In genomic region chr19:18637644-18638630, GRCh38 we compare ENCODE assay signal across 8 cellular contexts. TPM values are rescaled to one million over a fixed set of nuclear protein-coding genes. Genes with fewer than 3 reads are reported as not detected.
DNase-seq lines count a peak whose midpoint lies in the region; ATAC-seq and TF ChIP-seq lines count a peak whose summit lies in the region.

No MANE protein-coding gene starts in this region.

- no peak for ATAC-seq in activated naive CD8-positive, alpha-beta T cell treated with anti-CD3 and anti-CD28 coated beads, Interleukin-2, amount 10 ng/mL, durations not matched to agents 7 days and 5 days (ENCODE audit: low read depth)
- no peak for ATAC-seq in HG02610 (IDR thresholded peaks at IDR 0.05; ENCODE audit: unreplicated experiment)

- peaks cover 0 to 2% (median 0%) of the 10 kb centered on the region in 3 donors for H3K36me3 Mint-ChIP-seq in CD8-positive, alpha-beta memory T cell
- peaks cover 2% of the 10 kb centered on the region for H3K36me3 Mint-ChIP-seq in activated naive CD8-positive, alpha-beta T cell treated with anti-CD3 and anti-CD28 coated beads, Interleukin-2, amount 10 ng/mL, durations not matched to agents 7 days and 5 days

- POLR2A ChIA-PET in CD8-positive, alpha-beta memory T cell (lab: Charles Lee): no interaction called here
- POLR2A ChIA-PET in activated naive CD8-positive, alpha-beta T cell treated with anti-CD3 and anti-CD28 coated beads, Interleukin-2, amount 10 ng/mL, durations not matched to agents 7 days and 5 days (lab: Charles Lee): no interaction called here

- H3K4me3 ChIP-seq in CD8-positive, alpha-beta memory T cell (ENCODE audit: low read length): peak overlapping the region; percentile 83
- H3K4me3 ChIP-seq in tibial artery: peak overlapping the region; percentile 79 to 82

- no peaks in the 10 kb centered on the region for H3K9me3 Mint-ChIP-seq in CD8-positive, alpha-beta memory T cell
- H3K9me3 Mint-ChIP-seq in activated naive CD8-positive, alpha-beta T cell treated with anti-CD3 and anti-CD28 coated beads, Interleukin-2, amount 10 ng/mL, durations not matched to agents 7 days and 5 days: no peaks in the 10 kb centered on the region

- no peak for DNase-seq in CD8-positive, alpha-beta memory T cell
- DNase-seq in HT-29 (ENCODE audit: low spot score) (peak; percentile 46), left kidney (ENCODE audit: low read depth, low spot score) (peak; percentile 51), tibial artery (no peak), cerebellar nuclear complex (lab: John Stamatoyannopoulos, UW) (no peak)
- no peak for DNase-seq in activated naive CD8-positive, alpha-beta T cell treated with anti-CD3 and anti-CD28 coated beads, Interleukin-2, amount 10 ng/mL, durations not matched to agents 7 days and 5 days
- no peak for DNase-seq in activated CD4-positive, CD25-positive, alpha-beta regulatory T cell treated with anti-CD3 and anti-CD28 coated beads, Interleukin-2, amount 50 U/mL, for 72 hours

- peaks cover 19% of the 10 kb centered on the region for H3K4me1 ChIP-seq in CD8-positive, alpha-beta memory T cell (ENCODE audit: insufficient read depth, low read length)
- H3K4me1 ChIP-seq in tibial artery: peaks cover 0 to 34% (median 16%) of the 10 kb centered on the region in 4 donors

- intact Hi-C loops in tibial artery (cut with DNase I; ENCODE audit: low total_unique reads): no loop called here

- peaks cover 25 to 41% (median 41%) of the 10 kb centered on the region in 3 donors for H3K4me1 Mint-ChIP-seq in CD8-positive, alpha-beta memory T cell
- H3K4me1 Mint-ChIP-seq in activated naive CD8-positive, alpha-beta T cell treated with anti-CD3 and anti-CD28 coated beads, Interleukin-2, amount 10 ng/mL, durations not matched to agents 7 days and 5 days: peaks cover 24% of the 10 kb centered on the region

- CTCF ChIA-PET in CD8-positive, alpha-beta memory T cell (lab: Charles Lee): no interaction called here

- peak overlapping the region; percentile 83 for H3K27ac ChIP-seq in CD8-positive, alpha-beta memory T cell (ENCODE audit: low read depth, low read length)
- H3K27ac ChIP-seq in tibial artery: peak overlapping the region; percentile 90

- H3K27me3 Mint-ChIP-seq in CD8-positive, alpha-beta memory T cell: peaks cover 5% of the 10 kb centered on the region in 2 donors
- H3K27me3 Mint-ChIP-seq in activated naive CD8-positive, alpha-beta T cell treated with anti-CD3 and anti-CD28 coated beads, Interleukin-2, amount 10 ng/mL, durations not matched to agents 7 days and 5 days: peaks cover 9% of the 10 kb centered on the region

- no peaks in the 10 kb centered on the region for H3K9me3 ChIP-seq in CD8-positive, alpha-beta memory T cell (ENCODE audit: low read length)
- no peaks in the 10 kb centered on the region for H3K9me3 ChIP-seq in tibial artery

- peak overlapping the region; percentile 85 to 94 (median 89) for H3K4me3 Mint-ChIP-seq in CD8-positive, alpha-beta memory T cell
- peak overlapping the region; percentile 82 for H3K4me3 Mint-ChIP-seq in activated naive CD8-positive, alpha-beta T cell treated with anti-CD3 and anti-CD28 coated beads, Interleukin-2, amount 10 ng/mL, durations not matched to agents 7 days and 5 days

- TF ChIP-seq CTCF in tibial artery (IDR thresholded peaks at IDR 0.05): no peak

- peak overlapping the region; percentile 74 to 98 (median 91) for H3K27ac Mint-ChIP-seq in CD8-positive, alpha-beta memory T cell
- H3K27ac Mint-ChIP-seq in activated naive CD8-positive, alpha-beta T cell treated with anti-CD3 and anti-CD28 coated beads, Interleukin-2, amount 10 ng/mL, durations not matched to agents 7 days and 5 days: peak overlapping the region; percentile 85

- H3K36me3 ChIP-seq in CD8-positive, alpha-beta memory T cell (ENCODE audit: insufficient read depth, low read length): no peaks in the 10 kb centered on the region
- H3K36me3 ChIP-seq in tibial artery: no peaks in the 10 kb centered on the region

- H3K27me3 ChIP-seq in CD8-positive, alpha-beta memory T cell (ENCODE audit: insufficient read depth, low read length, poor library complexity, severe bottlenecking): no peaks in the 10 kb centered on the region
- no peaks in the 10 kb centered on the region for H3K27me3 ChIP-seq in tibial artery

RNA-seq across cellular contexts. Expression of gene KLHL26, which starts 1.1 kb away (rescaled TPM):
- total RNA-seq in CD8-positive, alpha-beta memory T cell: 10 to 100 TPM; 12.4 to 12.8 TPM
- polyA plus RNA-seq in CD8-positive, alpha-beta memory T cell: 5.1 TPM
- 4.5 and 5.9 TPM in 2 replicates for total RNA-seq in HT-29 (2014; rRNA removed; shearing (Covaris generic))
- total RNA-seq in activated naive CD8-positive, alpha-beta T cell treated with anti-CD3 and anti-CD28 coated beads, Interleukin-2, amount 10 ng/mL, durations not matched to agents 7 days and 5 days: 10 to 100 TPM; 13.6 to 14.3 TPM

RNA-seq across cellular contexts. Expression of gene TMEM59L, which starts 25.3 kb away (rescaled TPM):
- not detected for total RNA-seq in CD8-positive, alpha-beta memory T cell
- polyA plus RNA-seq in CD8-positive, alpha-beta memory T cell: not detected
- 0.10 TPM in 1 of 2 replicates, not detected in the other for total RNA-seq in HT-29 (2014; rRNA removed; shearing (Covaris generic))
- under 1 TPM in 1 of 2 experiments, not detected in 1; 0.19 TPM for total RNA-seq in activated naive CD8-positive, alpha-beta T cell treated with anti-CD3 and anti-CD28 coated beads, Interleukin-2, amount 10 ng/mL, durations not matched to agents 7 days and 5 days

RNA-seq across cellular contexts. Expression of gene CRLF1, which starts 31.3 kb away (rescaled TPM):
- not detected for total RNA-seq in CD8-positive, alpha-beta memory T cell
- not detected for polyA plus RNA-seq in CD8-positive, alpha-beta memory T cell
- total RNA-seq in HT-29 (2014; rRNA removed; shearing (Covaris generic)): 0.16 TPM in 1 of 2 replicates, not detected in the other
- not detected for total RNA-seq in activated naive CD8-positive, alpha-beta T cell treated with anti-CD3 and anti-CD28 coated beads, Interleukin-2, amount 10 ng/mL, durations not matched to agents 7 days and 5 days

RNA-seq across cellular contexts. Expression of gene CRTC1, which starts 45.5 kb away (rescaled TPM):
- 1 to 10 TPM; 6.7 to 7.1 TPM for total RNA-seq in CD8-positive, alpha-beta memory T cell
- polyA plus RNA-seq in CD8-positive, alpha-beta memory T cell: 1.3 TPM
- total RNA-seq in HT-29 (2014; rRNA removed; shearing (Covaris generic)): 4.1 and 4.7 TPM in 2 replicates
- total RNA-seq in activated naive CD8-positive, alpha-beta T cell treated with anti-CD3 and anti-CD28 coated beads, Interleukin-2, amount 10 ng/mL, durations not matched to agents 7 days and 5 days: 10 to 100 TPM; 10.3 to 11.8 TPM

RNA-seq across cellular contexts. Expression of gene REX1BD, which starts 49.3 kb away (rescaled TPM):
- 100 to 1,000 TPM; 107 to 110 TPM for total RNA-seq in CD8-positive, alpha-beta memory T cell
- polyA plus RNA-seq in CD8-positive, alpha-beta memory T cell: 169 TPM
- 125 and 132 TPM in 2 replicates for total RNA-seq in HT-29 (2014; rRNA removed; shearing (Covaris generic))
- total RNA-seq in activated naive CD8-positive, alpha-beta T cell treated with anti-CD3 and anti-CD28 coated beads, Interleukin-2, amount 10 ng/mL, durations not matched to agents 7 days and 5 days: 100 to 1,000 TPM; 105 to 109 TPM

Comparison
In these comparisons a context has a peak if more than half of its experiments do, and no peak if none do; other contexts are left out.
1. DNase-seq: peak in HT-29 (single experiment) and left kidney (single experiment); none in CD8-positive, alpha-beta memory T cell (0 of 5), activated naive CD8-positive, alpha-beta T cell treated with anti-CD3 and anti-CD28 coated beads, Interleukin-2, amount 10 ng/mL, durations not matched to agents 7 days and 5 days (single experiment), tibial artery (0 of 2), activated CD4-positive, CD25-positive, alpha-beta regulatory T cell treated with anti-CD3 and anti-CD28 coated beads, Interleukin-2, amount 50 U/mL, for 72 hours (single experiment) and cerebellar nuclear complex (0 of 2).